ENCODE assay signal across 11 cellular contexts in the genomic region with DNA sequence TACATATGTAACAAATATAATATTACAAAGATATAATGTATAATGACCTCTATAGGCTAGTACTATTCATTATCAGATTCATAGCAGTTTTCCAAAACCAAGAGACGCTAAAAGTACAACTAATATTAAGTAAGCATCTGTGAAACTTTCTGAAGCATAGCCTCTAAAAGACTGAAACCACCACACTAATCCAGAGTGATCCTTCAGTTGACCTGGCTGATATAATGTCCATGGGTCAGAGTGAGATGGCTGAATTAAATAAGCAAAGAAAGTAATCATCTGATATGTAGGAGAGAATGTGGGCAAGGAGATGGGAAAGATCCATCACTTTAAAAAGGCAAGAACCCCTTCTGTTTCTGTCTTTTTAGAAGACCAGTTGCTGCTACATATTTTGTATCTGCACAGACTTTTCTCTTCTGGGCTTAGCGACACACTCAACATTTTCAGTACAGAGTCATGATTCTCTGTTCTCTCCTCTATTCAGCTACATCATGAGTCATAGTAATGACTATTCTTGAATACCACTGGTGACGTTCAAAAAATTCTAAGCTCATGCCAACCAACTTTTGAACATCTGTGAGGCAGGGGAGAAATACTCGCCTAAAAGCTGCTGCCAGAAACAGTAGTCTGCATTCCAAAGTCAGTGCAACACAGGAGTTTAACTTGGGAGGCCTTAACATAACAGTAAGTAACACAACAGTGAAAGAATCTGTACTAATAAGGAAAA.
A peak's percentile ranks its signal among the peaks of the same experiment; 100 is the strongest.
DNase-seq lines count a peak whose midpoint lies in the region; ATAC-seq, FAIRE-seq and TF ChIP-seq lines count a peak whose summit lies in the region.
"Had no signal": no experiment of that assay in that cellular context is flagged by ENCODE, and none has a peak within 500 bp of the region (broad histone marks: within the 10 kb centered on the region; RNA-seq: fewer than 3 reads in every experiment).

No MANE protein-coding gene starts in this region.

- H3K4me2 ChIP-seq in fibroblast of lung (ENCODE audit: extremely low read depth, insufficient read depth, low read length), result peak overlapping the region; percentile 51
- no peak overlapping the region for H3K4me2 ChIP-seq in trophoblast cell (ENCODE audit: low read length)

- H3K9me3 Mint-ChIP-seq in activated CD8-positive, alpha-beta T cell treated with anti-CD3 and anti-CD28 coated beads for 36 hours, result no peaks in the 10 kb centered on the region

- intact Hi-C loops in activated CD8-positive, alpha-beta T cell treated with anti-CD3 and anti-CD28 coated beads for 36 hours (cut with micrococcal nuclease), result no loop called here

- POLR2A ChIA-PET in activated CD8-positive, alpha-beta T cell treated with anti-CD3 and anti-CD28 coated beads for 36 hours (lab: Charles Lee), result no interaction called here

- no peak overlapping the region for H3K4ac ChIP-seq in trophoblast cell (ENCODE audit: low read depth, low read length)

- H3K79me1 ChIP-seq in trophoblast cell (ENCODE audit: low read length), result no peaks in the 10 kb centered on the region

- no peak overlapping the region for H3K14ac ChIP-seq in trophoblast cell (ENCODE audit: low read length)

- H3K23ac ChIP-seq in trophoblast cell (ENCODE audit: low read length), result no peak overlapping the region

- peaks cover 5% of the 10 kb centered on the region for H3K79me2 ChIP-seq in fibroblast of lung (ENCODE audit: control insufficient read depth, insufficient read depth, low read length)
- no peaks in the 10 kb centered on the region for H3K79me2 ChIP-seq in trophoblast cell (ENCODE audit: control insufficient read depth, insufficient read depth, low read length, poor library complexity)

- no peak overlapping the region for H2BK12ac ChIP-seq in trophoblast cell (ENCODE audit: low read length)

- H4K8ac ChIP-seq in trophoblast cell (ENCODE audit: low read depth, low read length), result no peak overlapping the region

- H3K4me1 Mint-ChIP-seq in activated CD8-positive, alpha-beta T cell treated with anti-CD3 and anti-CD28 coated beads for 36 hours (ENCODE audit: low read depth), result no peaks in the 10 kb centered on the region
- H3K4me1 Mint-ChIP-seq: activated CD4-positive, alpha-beta T cell treated with anti-CD3 and anti-CD28 coated beads for 36 hours had no signal

- H3K9ac ChIP-seq in fibroblast of lung (ENCODE audit: insufficient read depth, low read length) (no peak overlapping the region), trophoblast cell (ENCODE audit: low read length) (no peak overlapping the region)

- peak; percentile 96 for DNase-seq in GM04503 (ENCODE audit: low read depth)
- peak; percentile 68 to 80 for DNase-seq in SJSA1 (ENCODE audit: low read depth in 1 of 2, low spot score in 2 of 2)
- DNase-seq in fibroblast of lung (ENCODE audit: low read depth in 2 of 2), result peak; percentile 96 to 98
- peak; percentile 69 to 90 for DNase-seq in trophoblast cell
- no peak for DNase-seq in small intestine
- no peak for DNase-seq in stimulated activated CD4-positive, alpha-beta T cell treated with anti-CD3 and anti-CD28 coated beads, Interleukin-4, amount 100 ng/mL, for 4 hours
- no peak for DNase-seq in activated CD8-positive, alpha-beta T cell treated with anti-CD3 and anti-CD28 coated beads for 36 hours
- DNase-seq in SKM-1 treated with dmso at 0.1 percent for 144 hours (lab: John Stamatoyannopoulos, UW; ENCODE audit: unreplicated experiment), result no peak
- DNase-seq: activated CD4-positive, alpha-beta T cell treated with anti-CD3 and anti-CD28 coated beads for 36 hours; effector memory CD8-positive, alpha-beta T cell; ovary had no signal

- no peak for TF ChIP-seq CTCF in fibroblast of lung (conservative IDR thresholded peaks at IDR 0.05 in 1 of 2, IDR thresholded peaks at IDR 0.05 in 1 of 2; ENCODE audit: low read depth in 1 of 2, low read length in 2 of 2)
- no peak for TF ChIP-seq CTCF in activated CD8-positive, alpha-beta T cell treated with anti-CD3 and anti-CD28 coated beads for 36 hours (IDR thresholded peaks at IDR 0.05)

- H3K4me1 ChIP-seq in SJSA1 (replicated peaks), result peaks cover 33% of the 10 kb centered on the region
- H3K4me1 ChIP-seq in fibroblast of lung (ENCODE audit: control insufficient read depth, extremely low read depth, insufficient read depth, low read length), result no peaks in the 10 kb centered on the region
- H3K4me1 ChIP-seq in trophoblast cell (ENCODE audit: control insufficient read depth in 1 of 2, insufficient read depth in 2 of 2, low read length in 2 of 2), result no peaks in the 10 kb centered on the region
- no peaks in the 10 kb centered on the region for H3K4me1 ChIP-seq in small intestine (ENCODE audit: control insufficient read depth in 2 of 2, insufficient read depth in 1 of 2, low read depth in 1 of 2, low read length in 1 of 2)

- no CpG with 5 or more reads among the region's 4 CpGs for WGBS in trophoblast cell (ENCODE audit: extremely low coverage, insufficient coverage, insufficient read length)
- 73 to 83% (median 80%) methylated on average over 4 of the region's 4 CpGs for whole genome bisulfite sequencing in small intestine, 3 donors

- H3K27me3 Mint-ChIP-seq in activated CD8-positive, alpha-beta T cell treated with anti-CD3 and anti-CD28 coated beads for 36 hours, result no peaks in the 10 kb centered on the region
- H3K27me3 Mint-ChIP-seq: effector memory CD8-positive, alpha-beta T cell had no signal

- no peak overlapping the region for H2AFZ ChIP-seq in fibroblast of lung (ENCODE audit: low read length)
- H2AFZ ChIP-seq in trophoblast cell (ENCODE audit: insufficient read depth, low read length, poor library complexity), result no peak overlapping the region

- CTCF ChIA-PET in activated CD8-positive, alpha-beta T cell treated with anti-CD3 and anti-CD28 coated beads for 36 hours (lab: Charles Lee), result no interaction called here

- H2AK5ac ChIP-seq in trophoblast cell (ENCODE audit: low read length), result no peak overlapping the region

- H4K91ac ChIP-seq in trophoblast cell (ENCODE audit: low read depth, low read length), result no peak overlapping the region

- H3K27me3 ChIP-seq in SJSA1 (replicated peaks) (no peaks in the 10 kb centered on the region), fibroblast of lung (ENCODE audit: control insufficient read depth, insufficient read depth, low read length) (no peaks in the 10 kb centered on the region), trophoblast cell (ENCODE audit: insufficient read depth, low read length) (no peaks in the 10 kb centered on the region), small intestine (ENCODE audit: control insufficient read depth in 2 of 2, insufficient read depth in 2 of 2, low read length in 2 of 2) (no peaks in the 10 kb centered on the region)
- H3K27me3 ChIP-seq: ovary had no signal

- no peak overlapping the region for H3K18ac ChIP-seq in trophoblast cell (ENCODE audit: low read length)

- no peak overlapping the region for H3K27ac Mint-ChIP-seq in activated CD8-positive, alpha-beta T cell treated with anti-CD3 and anti-CD28 coated beads for 36 hours
- H3K27ac Mint-ChIP-seq: activated CD4-positive, alpha-beta T cell treated with anti-CD3 and anti-CD28 coated beads for 36 hours; effector memory CD8-positive, alpha-beta T cell had no signal

- H3K36me3 Mint-ChIP-seq in activated CD8-positive, alpha-beta T cell treated with anti-CD3 and anti-CD28 coated beads for 36 hours (ENCODE audit: low read depth), result no peaks in the 10 kb centered on the region

- H2BK5ac ChIP-seq in trophoblast cell (ENCODE audit: low read depth, low read length, poor library complexity), result no peak overlapping the region

- no peaks in the 10 kb centered on the region for H3K36me3 ChIP-seq in SJSA1
- H3K36me3 ChIP-seq in fibroblast of lung (ENCODE audit: control insufficient read depth, insufficient read depth, low read length), result no peaks in the 10 kb centered on the region
- H3K36me3 ChIP-seq in trophoblast cell (ENCODE audit: control insufficient read depth in 1 of 2, insufficient read depth in 2 of 2, low read length in 2 of 2), result no peaks in the 10 kb centered on the region
- H3K36me3 ChIP-seq in small intestine (ENCODE audit: control insufficient read depth in 2 of 2, insufficient read depth in 2 of 2, low read length in 2 of 2), result no peaks in the 10 kb centered on the region
- H3K36me3 ChIP-seq: ovary had no signal

- FAIRE-seq in small intestine (lab: Jason Lieb, UNC), result no peak

- no peaks in the 10 kb centered on the region for H3K9me3 ChIP-seq in SJSA1 (replicated peaks)
- no peaks in the 10 kb centered on the region for H3K9me3 ChIP-seq in fibroblast of lung (ENCODE audit: control insufficient read depth, insufficient read depth, low read depth, low read length)
- no peaks in the 10 kb centered on the region for H3K9me3 ChIP-seq in trophoblast cell (ENCODE audit: insufficient read depth, low read depth, low read length)
- H3K9me3 ChIP-seq in small intestine (ENCODE audit: control insufficient read depth, low read depth), result no peaks in the 10 kb centered on the region
- H3K9me3 ChIP-seq: ovary had no signal

- H3K27ac ChIP-seq in SJSA1 (peak overlapping the region; percentile 85), fibroblast of lung (ENCODE audit: insufficient read depth, low read length) (peak overlapping the region; percentile 65), trophoblast cell (ENCODE audit: low read depth, low read length) (no peak overlapping the region), small intestine (ENCODE audit: low read depth in 1 of 2, low read length in 1 of 2) (no peak overlapping the region)
- H3K27ac ChIP-seq: ovary had no signal

- no peaks in the 10 kb centered on the region for H4K20me1 ChIP-seq in fibroblast of lung (ENCODE audit: control insufficient read depth, extremely low read depth, insufficient read depth, low read length)

- H2BK120ac ChIP-seq in trophoblast cell (ENCODE audit: insufficient read depth, low read length, poor library complexity), result no peak overlapping the region

- H3K4me3 Mint-ChIP-seq in activated CD8-positive, alpha-beta T cell treated with anti-CD3 and anti-CD28 coated beads for 36 hours, result no peak overlapping the region
- H3K4me3 Mint-ChIP-seq: activated CD4-positive, alpha-beta T cell treated with anti-CD3 and anti-CD28 coated beads for 36 hours; effector memory CD8-positive, alpha-beta T cell had no signal

- H3K4me3 ChIP-seq in SJSA1 (no peak overlapping the region), fibroblast of lung (replicated peaks in 1 of 4; ENCODE audit: control extremely low read depth in 1 of 4, insufficient read depth in 1 of 4, low read depth in 3 of 4, low read length in 4 of 4) (peak overlapping the region in 2 of 4 experiments; percentile 9 to 14), trophoblast cell (ENCODE audit: low read depth, low read length) (no peak overlapping the region), small intestine (ENCODE audit: low read depth in 1 of 2, low read length in 2 of 2) (no peak overlapping the region)
- H3K4me3 ChIP-seq: ovary had no signal

- no peak overlapping the region for H4K12ac ChIP-seq in trophoblast cell (ENCODE audit: low read depth, low read length)

- no peak for ATAC-seq in activated CD8-positive, alpha-beta T cell treated with anti-CD3 and anti-CD28 coated beads for 36 hours
- ATAC-seq: activated CD4-positive, alpha-beta T cell treated with anti-CD3 and anti-CD28 coated beads for 36 hours; effector memory CD8-positive, alpha-beta T cell had no signal

Comparison
In these comparisons a context has a peak if more than half of its experiments do, and no peak if none do; other contexts are left out.
1. DNase-seq: peak in GM04503 (single experiment), SJSA1 (2 of 2), fibroblast of lung (2 of 2) and trophoblast cell (2 of 2); none in small intestine (single experiment), stimulated activated CD4-positive, alpha-beta T cell treated with anti-CD3 and anti-CD28 coated beads, Interleukin-4, amount 100 ng/mL, for 4 hours (0 of 2), activated CD8-positive, alpha-beta T cell treated with anti-CD3 and anti-CD28 coated beads for 36 hours (single experiment) and SKM-1 treated with dmso at 0.1 percent for 144 hours (single experiment).
2. H3K27ac ChIP-seq: peak in SJSA1 (single experiment) and fibroblast of lung (single experiment); none in trophoblast cell (single experiment) and small intestine (0 of 2).